8 cellular contexts compared by ENCODE assay signal in the genomic region with DNA sequence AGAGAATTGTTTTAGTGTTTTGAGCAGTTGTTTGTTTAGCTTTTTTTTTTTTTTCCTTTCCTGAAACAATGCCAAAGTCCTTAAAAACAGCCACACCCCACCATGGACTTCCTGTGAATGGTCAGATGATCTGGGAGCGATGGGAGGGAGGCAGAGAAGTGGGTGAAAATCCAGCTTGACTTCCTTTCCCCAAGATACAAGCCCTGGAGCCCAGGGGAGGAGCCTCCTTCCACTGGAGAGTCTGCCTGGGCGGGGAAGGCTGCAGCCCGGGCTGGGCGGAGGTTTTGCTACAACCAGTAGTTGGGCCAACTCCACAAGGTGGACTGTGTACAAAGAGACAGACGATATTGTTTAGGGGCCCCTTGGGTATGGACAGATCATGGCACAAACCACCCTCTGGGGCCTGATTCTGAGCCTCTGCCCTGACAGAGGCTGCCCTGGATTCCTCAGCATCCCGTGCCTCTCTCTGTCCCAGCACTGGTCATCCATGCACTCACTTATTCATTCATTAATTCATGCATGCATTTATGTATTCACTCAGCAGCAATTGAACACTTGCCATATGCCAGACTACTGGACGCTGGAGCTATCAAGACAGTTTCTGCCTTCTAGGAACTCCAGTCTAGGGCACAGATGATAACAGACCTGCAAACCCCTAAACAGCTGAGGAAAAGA. TPM values are rescaled to one million over a fixed set of nuclear protein-coding genes. Genes with fewer than 3 reads are reported as not detected.
A peak's percentile ranks its signal among the peaks of the same experiment; 100 is the strongest.
DNase-seq lines count a peak whose midpoint lies in the region; ATAC-seq and TF ChIP-seq lines count a peak whose summit lies in the region.

No MANE protein-coding gene starts in this region.

- DNase-seq in DMS153 (lab: John Stamatoyannopoulos, UW) (peak; percentile 89), NCI-H510A (lab: John Stamatoyannopoulos, UW) (peak; percentile 74), esophagus muscularis mucosa (ENCODE audit: extremely low spot score) (peak; percentile 93), osteoblast (ENCODE audit: insufficient read length, low spot score, missing footprints) (no peak), inferior parietal cortex (ENCODE audit: extremely low spot score) (no peak), MV-4-11 (lab: John Stamatoyannopoulos, UW) (no peak), cortex of kidney (lab: John Stamatoyannopoulos, UW) (no peak)

- no peak overlapping the region for H3K4me3 ChIP-seq in esophagus muscularis mucosa
- H3K4me3 ChIP-seq in osteoblast (ENCODE audit: insufficient read depth, low read length): no peak overlapping the region

- H3K27me3 ChIP-seq in esophagus muscularis mucosa: no peaks in the 10 kb centered on the region
- no peaks in the 10 kb centered on the region for H3K27me3 ChIP-seq in osteoblast (ENCODE audit: insufficient read depth, low read length)

- no peak for TF ChIP-seq EP300 in esophagus muscularis mucosa (IDR thresholded peaks at IDR 0.05)

- H2AFZ ChIP-seq in osteoblast (ENCODE audit: low read length): peak overlapping the region; percentile 25

- H3K27ac ChIP-seq in esophagus muscularis mucosa (replicated peaks in 1 of 4): peak overlapping the region; percentile 38 to 56 (median 44)
- H3K27ac ChIP-seq in osteoblast (ENCODE audit: low read depth, low read length): no peak overlapping the region

- no peaks in the 10 kb centered on the region for H3K9me3 ChIP-seq in esophagus muscularis mucosa
- no peaks in the 10 kb centered on the region for H3K9me3 ChIP-seq in osteoblast (ENCODE audit: low read depth, low read length)

- peaks cover 0 to 6% (median 3%) of the 10 kb centered on the region in 4 donors for H3K36me3 ChIP-seq in esophagus muscularis mucosa
- H3K36me3 ChIP-seq in osteoblast (ENCODE audit: insufficient read depth, low read length): no peaks in the 10 kb centered on the region

- peaks cover 39 to 70% (median 63%) of the 10 kb centered on the region in 4 donors for H3K4me1 ChIP-seq in esophagus muscularis mucosa
- H3K4me1 ChIP-seq in osteoblast (ENCODE audit: insufficient read depth, low read length): no peaks in the 10 kb centered on the region

- H3K79me2 ChIP-seq in osteoblast (ENCODE audit: insufficient read depth, low read length): no peaks in the 10 kb centered on the region

- TF ChIP-seq CTCF in esophagus muscularis mucosa (IDR thresholded peaks at IDR 0.05) (no peak), osteoblast (IDR thresholded peaks at IDR 0.05; ENCODE audit: extremely low read depth, low read depth, low read length) (no peak)

- no peaks in the 10 kb centered on the region for H4K20me1 ChIP-seq in osteoblast (ENCODE audit: insufficient read depth, low read length)

- no peak for ATAC-seq in HG02970 (IDR thresholded peaks at IDR 0.05; ENCODE audit: low FRiP score, unreplicated experiment)

- no peak for TF ChIP-seq POLR2A in esophagus muscularis mucosa (IDR thresholded peaks at IDR 0.05; ENCODE audit: low read depth)

- 46% methylated on average over 7 of the region's 7 CpGs for WGBS in esophagus muscularis mucosa

- H3K4me2 ChIP-seq in osteoblast (ENCODE audit: insufficient read depth, low read length): no peak overlapping the region

- intact Hi-C loops in esophagus muscularis mucosa (cut with DNase I): no loop called here

RNA-seq across cellular contexts. Expression of a gene that starts 29.8 kb away (rescaled TPM):
- total RNA-seq in esophagus muscularis mucosa (100 to 1,000 TPM in 3 of 4 donors, 10 to 100 TPM in 1; 84.1 to 125 (median 118) TPM), osteoblast (158 and 177 TPM in 2 replicates)

Comparison
In these comparisons a context has a peak if more than half of its experiments do, and no peak if none do; other contexts are left out.
1. DNase-seq: peak in DMS153 (single experiment), NCI-H510A (single experiment) and esophagus muscularis mucosa (single experiment); none in osteoblast (single experiment), inferior parietal cortex (single experiment), MV-4-11 (single experiment) and cortex of kidney (single experiment).